In genomic region chr6:45998524-45998923, GRCh38 we compare ENCODE assay signal across 17 cellular contexts. TPM values are rescaled to one million over a fixed set of nuclear protein-coding genes. Genes with fewer than 3 reads are reported as not detected.
"Had no signal": no experiment of that assay in that cellular context is flagged by ENCODE, and none has a peak within 500 bp of the region (broad histone marks: within the 10 kb centered on the region; RNA-seq: fewer than 3 reads in every experiment).

No MANE protein-coding gene starts in this region.

- H3K36me3 Mint-ChIP-seq: natural killer cell treated with Interleukin-12 subunit alpha and Interleukin-12 subunit beta and Interleukin-15 and Interleukin-18, amount 100 ng/mL, for 72 hours; stimulated activated memory B cell treated with anti-CD40 and anti-IgM and Interleukin-4, amounts not matched to agents 10 μg/mL and 1 μg/mL and 100 μg/mL, for 72 hours had no signal

- H3K27me3 ChIP-seq: esophagus squamous epithelium, testis had no signal

- H3K36me3 ChIP-seq: esophagus squamous epithelium, WERI-Rb-1 had no signal

- H3K4me3 ChIP-seq: esophagus squamous epithelium, testis had no signal

- H3K27ac ChIP-seq: esophagus squamous epithelium, testis, WERI-Rb-1 had no signal

- H3K9me3 ChIP-seq: esophagus squamous epithelium, testis had no signal

- DNase-seq: activated CD4-positive, alpha-beta T cell treated with anti-CD3 and anti-CD28 coated beads, Interleukin-2, amount 50 U/mL, for 48 hours; dermis blood vessel endothelial cell; effector memory CD8-positive, alpha-beta T cell; esophagus squamous epithelium; hypothalamus; nucleus accumbens; retina; small intestine; stimulated activated CD4-positive, alpha-beta T cell treated with anti-CD3 and anti-CD28 coated beads, Interleukin-4, amount 100 ng/mL, for 4 hours; testis; WERI-Rb-1 had no signal

- H3K27me3 Mint-ChIP-seq: activated naive CD8-positive, alpha-beta T cell; effector memory CD8-positive, alpha-beta T cell; natural killer cell treated with Interleukin-12 subunit alpha and Interleukin-12 subunit beta and Interleukin-15 and Interleukin-18, amount 100 ng/mL, for 72 hours; stimulated activated memory B cell treated with anti-CD40 and anti-IgM and Interleukin-4, amounts not matched to agents 10 μg/mL and 1 μg/mL and 100 μg/mL, for 72 hours had no signal

- H3K4me1 ChIP-seq: esophagus squamous epithelium, testis had no signal

- H3K9me3 Mint-ChIP-seq: activated T-helper 1 cell treated with anti-CD3 and anti-CD28 coated beads, Interleukin-12 subunit alpha, Interleukin-12 subunit beta, Interleukin-2, Interleukin-4 antibody, amounts not matched to agents 30 ng/mL and 10 ng/mL and 1 ng/mL, durations not matched to agents 14 hours and 24 hours and 36 hours; effector memory CD8-positive, alpha-beta T cell; natural killer cell treated with Interleukin-12 subunit alpha and Interleukin-12 subunit beta and Interleukin-15 and Interleukin-18, amount 100 ng/mL, for 72 hours; stimulated activated memory B cell treated with anti-CD40 and anti-IgM and Interleukin-4, amounts not matched to agents 10 μg/mL and 1 μg/mL and 100 μg/mL, for 72 hours had no signal

- H3K4me3 Mint-ChIP-seq: activated naive CD8-positive, alpha-beta T cell; activated T-helper 1 cell treated with anti-CD3 and anti-CD28 coated beads, Interleukin-12 subunit alpha, Interleukin-12 subunit beta, Interleukin-2, Interleukin-4 antibody, amounts not matched to agents 30 ng/mL and 10 ng/mL and 1 ng/mL, durations not matched to agents 14 hours and 24 hours and 36 hours; effector memory CD8-positive, alpha-beta T cell; natural killer cell treated with Interleukin-12 subunit alpha and Interleukin-12 subunit beta and Interleukin-15 and Interleukin-18, amount 100 ng/mL, for 72 hours; stimulated activated memory B cell treated with anti-CD40 and anti-IgM and Interleukin-4, amounts not matched to agents 10 μg/mL and 1 μg/mL and 100 μg/mL, for 72 hours had no signal

- H3K27ac Mint-ChIP-seq: activated naive CD8-positive, alpha-beta T cell; activated T-helper 1 cell treated with anti-CD3 and anti-CD28 coated beads, Interleukin-12 subunit alpha, Interleukin-12 subunit beta, Interleukin-2, Interleukin-4 antibody, amounts not matched to agents 30 ng/mL and 10 ng/mL and 1 ng/mL, durations not matched to agents 14 hours and 24 hours and 36 hours; natural killer cell treated with Interleukin-12 subunit alpha and Interleukin-12 subunit beta and Interleukin-15 and Interleukin-18, amount 100 ng/mL, for 72 hours; stimulated activated memory B cell treated with anti-CD40 and anti-IgM and Interleukin-4, amounts not matched to agents 10 μg/mL and 1 μg/mL and 100 μg/mL, for 72 hours had no signal

- H3K4me1 Mint-ChIP-seq: stimulated activated memory B cell treated with anti-CD40 and anti-IgM and Interleukin-4, amounts not matched to agents 10 μg/mL and 1 μg/mL and 100 μg/mL, for 72 hours had no signal

- ATAC-seq: effector memory CD8-positive, alpha-beta T cell; natural killer cell treated with Interleukin-12 subunit alpha and Interleukin-12 subunit beta and Interleukin-15 and Interleukin-18, amount 100 ng/mL, for 72 hours; stimulated activated memory B cell treated with anti-CD40 and anti-IgM and Interleukin-4, amounts not matched to agents 10 μg/mL and 1 μg/mL and 100 μg/mL, for 72 hours had no signal

RNA-seq across cellular contexts. Expression of gene CLIC5, which starts 17.1 kb away (rescaled TPM):
- total RNA-seq: bronchial epithelial cell, SK-MEL-5 had no signal
